In the genomic region with DNA sequence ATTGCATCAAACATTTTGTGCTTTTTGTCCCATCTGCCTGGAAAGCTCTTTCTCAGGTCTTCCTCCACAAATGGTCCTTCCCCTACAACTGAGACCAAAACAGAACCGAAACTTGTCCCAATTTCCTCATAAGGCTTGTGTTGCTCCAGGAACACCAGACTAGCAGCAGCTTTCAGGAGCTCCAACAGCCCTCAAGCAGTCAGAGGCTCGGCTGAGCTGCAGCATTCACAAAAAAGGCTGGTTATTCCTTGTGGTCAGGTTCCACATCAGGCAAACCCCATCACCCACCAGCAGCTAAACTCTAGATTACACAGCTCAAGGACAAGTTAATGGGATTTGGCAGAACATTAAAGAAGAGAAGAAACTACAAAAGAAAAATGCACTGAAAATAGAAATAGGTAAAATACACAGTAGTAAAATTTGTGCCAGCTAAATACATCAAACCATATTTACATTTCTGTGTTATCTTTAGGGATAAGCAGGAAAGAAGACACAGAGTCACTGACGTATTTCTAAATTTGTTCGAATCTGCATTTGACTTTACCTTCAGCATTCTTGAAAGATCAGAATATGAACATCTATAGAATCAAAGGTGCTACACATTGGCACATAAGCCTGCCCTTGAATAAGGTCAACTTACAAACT, we compare ENCODE assay signal across 1 cellular context.
TF ChIP-seq lines count a peak whose summit lies in the region.

No MANE protein-coding gene starts in this region.

TF ChIP-seq in HepG2, 621 proteins besides CTCF, POLR2A, EP300 and RAD21 (continued from another document and continues in another):
- TF ChIP-seq, protein P1, sequence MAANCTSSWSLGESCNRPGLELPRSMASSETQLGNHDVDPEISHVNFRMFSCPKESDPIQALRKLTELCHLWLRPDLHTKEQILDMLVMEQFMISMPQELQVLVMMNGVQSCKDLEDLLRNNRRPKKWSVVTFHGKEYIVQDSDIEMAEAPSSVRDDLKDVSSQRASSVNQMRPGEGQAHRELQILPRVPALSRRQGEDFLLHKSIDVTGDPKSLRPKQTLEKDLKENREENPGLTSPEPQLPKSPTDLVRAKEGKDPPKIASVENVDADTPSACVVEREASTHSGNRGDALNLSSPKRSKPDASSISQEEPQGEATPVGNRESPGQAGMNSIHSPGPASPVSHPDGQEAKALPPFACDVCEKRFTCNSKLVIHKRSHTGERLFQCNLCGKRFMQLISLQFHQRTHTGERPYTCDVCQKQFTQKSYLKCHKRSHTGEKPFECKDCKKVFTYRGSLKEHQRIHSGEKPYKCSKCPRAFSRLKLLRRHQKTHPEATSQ (CRISPR knock-in tag; IDR thresholded peaks at IDR 0.05; ENCODE audit: borderline replicate concordance) = no peak
- TF ChIP-seq MAFF (IDR thresholded peaks at IDR 0.05; ENCODE audit: low read depth, low read length) = no peak
- TF ChIP-seq PCBP2 (optimal IDR thresholded peaks at IDR 0.05; ENCODE audit: low read depth, low read length, poor library complexity, severe bottlenecking) = no peak
- no peak for TF ChIP-seq HOXA5 (CRISPR knock-in tag; IDR thresholded peaks at IDR 0.05)
- TF ChIP-seq MED1 (CRISPR knock-in tag; IDR thresholded peaks at IDR 0.05) = peak; percentile 67
- TF ChIP-seq SIN3B (IDR thresholded peaks at IDR 0.05; ENCODE audit: low read length) = no peak
- no peak for TF ChIP-seq ZNF530 (CRISPR knock-in tag; IDR thresholded peaks at IDR 0.05; ENCODE audit: low read depth)
- 0 out of 2 replicates have a peak, but pooled peaks have one; percentile 11 for TF ChIP-seq HNF4G (IDR thresholded peaks at IDR 0.05; ENCODE audit: borderline replicate concordance, low read depth, low read length)
- TF ChIP-seq HNF4G (CRISPR knock-in tag; IDR thresholded peaks at IDR 0.05; ENCODE audit: borderline replicate concordance, low read depth) = no peak
- TF ChIP-seq ZNF17 (CRISPR knock-in tag; IDR thresholded peaks at IDR 0.05) = no peak
- no peak for TF ChIP-seq GZF1 (CRISPR knock-in tag; IDR thresholded peaks at IDR 0.05)
- no peak for TF ChIP-seq ZNF3 (CRISPR knock-in tag; IDR thresholded peaks at IDR 0.05)
- TF ChIP-seq, protein P2, sequence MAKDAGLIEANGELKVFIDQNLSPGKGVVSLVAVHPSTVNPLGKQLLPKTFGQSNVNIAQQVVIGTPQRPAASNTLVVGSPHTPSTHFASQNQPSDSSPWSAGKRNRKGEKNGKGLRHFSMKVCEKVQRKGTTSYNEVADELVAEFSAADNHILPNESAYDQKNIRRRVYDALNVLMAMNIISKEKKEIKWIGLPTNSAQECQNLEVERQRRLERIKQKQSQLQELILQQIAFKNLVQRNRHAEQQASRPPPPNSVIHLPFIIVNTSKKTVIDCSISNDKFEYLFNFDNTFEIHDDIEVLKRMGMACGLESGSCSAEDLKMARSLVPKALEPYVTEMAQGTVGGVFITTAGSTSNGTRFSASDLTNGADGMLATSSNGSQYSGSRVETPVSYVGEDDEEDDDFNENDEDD (CRISPR knock-in tag; IDR thresholded peaks at IDR 0.05; ENCODE audit: borderline replicate concordance) = no peak
- TF ChIP-seq TBP (CRISPR knock-in tag; IDR thresholded peaks at IDR 0.05) = no peak
- TF ChIP-seq, protein P3, sequence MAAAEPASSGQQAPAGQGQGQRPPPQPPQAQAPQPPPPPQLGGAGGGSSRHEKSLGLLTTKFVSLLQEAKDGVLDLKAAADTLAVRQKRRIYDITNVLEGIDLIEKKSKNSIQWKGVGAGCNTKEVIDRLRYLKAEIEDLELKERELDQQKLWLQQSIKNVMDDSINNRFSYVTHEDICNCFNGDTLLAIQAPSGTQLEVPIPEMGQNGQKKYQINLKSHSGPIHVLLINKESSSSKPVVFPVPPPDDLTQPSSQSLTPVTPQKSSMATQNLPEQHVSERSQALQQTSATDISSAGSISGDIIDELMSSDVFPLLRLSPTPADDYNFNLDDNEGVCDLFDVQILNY (CRISPR knock-in tag; conservative IDR thresholded peaks at IDR 0.05) = no peak
- TF ChIP-seq RXRA (CRISPR knock-in tag; IDR thresholded peaks at IDR 0.05) = no peak
- no peak for TF ChIP-seq ATRX (CRISPR knock-in tag; IDR thresholded peaks at IDR 0.05; ENCODE audit: borderline replicate concordance)
- no peak for TF ChIP-seq DNMT3B (CRISPR knock-in tag; conservative IDR thresholded peaks at IDR 0.05)
- TF ChIP-seq, protein P4, sequence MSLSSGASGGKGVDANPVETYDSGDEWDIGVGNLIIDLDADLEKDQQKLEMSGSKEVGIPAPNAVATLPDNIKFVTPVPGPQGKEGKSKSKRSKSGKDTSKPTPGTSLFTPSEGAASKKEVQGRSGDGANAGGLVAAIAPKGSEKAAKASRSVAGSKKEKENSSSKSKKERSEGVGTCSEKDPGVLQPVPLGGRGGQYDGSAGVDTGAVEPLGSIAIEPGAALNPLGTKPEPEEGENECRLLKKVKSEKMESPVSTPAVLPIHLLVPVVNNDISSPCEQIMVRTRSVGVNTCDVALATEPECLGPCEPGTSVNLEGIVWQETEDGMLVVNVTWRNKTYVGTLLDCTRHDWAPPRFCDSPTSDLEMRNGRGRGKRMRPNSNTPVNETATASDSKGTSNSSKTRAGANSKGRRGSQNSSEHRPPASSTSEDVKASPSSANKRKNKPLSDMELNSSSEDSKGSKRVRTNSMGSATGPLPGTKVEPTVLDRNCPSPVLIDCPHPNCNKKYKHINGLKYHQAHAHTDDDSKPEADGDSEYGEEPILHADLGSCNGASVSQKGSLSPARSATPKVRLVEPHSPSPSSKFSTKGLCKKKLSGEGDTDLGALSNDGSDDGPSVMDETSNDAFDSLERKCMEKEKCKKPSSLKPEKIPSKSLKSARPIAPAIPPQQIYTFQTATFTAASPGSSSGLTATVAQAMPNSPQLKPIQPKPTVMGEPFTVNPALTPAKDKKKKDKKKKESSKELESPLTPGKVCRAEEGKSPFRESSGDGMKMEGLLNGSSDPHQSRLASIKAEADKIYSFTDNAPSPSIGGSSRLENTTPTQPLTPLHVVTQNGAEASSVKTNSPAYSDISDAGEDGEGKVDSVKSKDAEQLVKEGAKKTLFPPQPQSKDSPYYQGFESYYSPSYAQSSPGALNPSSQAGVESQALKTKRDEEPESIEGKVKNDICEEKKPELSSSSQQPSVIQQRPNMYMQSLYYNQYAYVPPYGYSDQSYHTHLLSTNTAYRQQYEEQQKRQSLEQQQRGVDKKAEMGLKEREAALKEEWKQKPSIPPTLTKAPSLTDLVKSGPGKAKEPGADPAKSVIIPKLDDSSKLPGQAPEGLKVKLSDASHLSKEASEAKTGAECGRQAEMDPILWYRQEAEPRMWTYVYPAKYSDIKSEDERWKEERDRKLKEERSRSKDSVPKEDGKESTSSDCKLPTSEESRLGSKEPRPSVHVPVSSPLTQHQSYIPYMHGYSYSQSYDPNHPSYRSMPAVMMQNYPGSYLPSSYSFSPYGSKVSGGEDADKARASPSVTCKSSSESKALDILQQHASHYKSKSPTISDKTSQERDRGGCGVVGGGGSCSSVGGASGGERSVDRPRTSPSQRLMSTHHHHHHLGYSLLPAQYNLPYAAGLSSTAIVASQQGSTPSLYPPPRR (CRISPR knock-in tag; IDR thresholded peaks at IDR 0.05; ENCODE audit: borderline replicate concordance) = peak; percentile 79
- peak; percentile 61; the same call in 1 of the 2 replicates for TF ChIP-seq ZNF713 (CRISPR knock-in tag; IDR thresholded peaks at IDR 0.05)
- TF ChIP-seq YY1 (IDR thresholded peaks at IDR 0.05; ENCODE audit: insufficient read depth, insufficient replicate concordance, low read depth, low read length) = no peak
- no peak for TF ChIP-seq KLF11 (CRISPR knock-in tag; IDR thresholded peaks at IDR 0.05)
- TF ChIP-seq ZNF138 (CRISPR knock-in tag; IDR thresholded peaks at IDR 0.05; ENCODE audit: low read depth) = no peak
- no peak for TF ChIP-seq ZNF619 (CRISPR knock-in tag; IDR thresholded peaks at IDR 0.05)
- TF ChIP-seq ZMYM4 (CRISPR knock-in tag; IDR thresholded peaks at IDR 0.05) = peak; percentile 54
- TF ChIP-seq, protein P5, sequence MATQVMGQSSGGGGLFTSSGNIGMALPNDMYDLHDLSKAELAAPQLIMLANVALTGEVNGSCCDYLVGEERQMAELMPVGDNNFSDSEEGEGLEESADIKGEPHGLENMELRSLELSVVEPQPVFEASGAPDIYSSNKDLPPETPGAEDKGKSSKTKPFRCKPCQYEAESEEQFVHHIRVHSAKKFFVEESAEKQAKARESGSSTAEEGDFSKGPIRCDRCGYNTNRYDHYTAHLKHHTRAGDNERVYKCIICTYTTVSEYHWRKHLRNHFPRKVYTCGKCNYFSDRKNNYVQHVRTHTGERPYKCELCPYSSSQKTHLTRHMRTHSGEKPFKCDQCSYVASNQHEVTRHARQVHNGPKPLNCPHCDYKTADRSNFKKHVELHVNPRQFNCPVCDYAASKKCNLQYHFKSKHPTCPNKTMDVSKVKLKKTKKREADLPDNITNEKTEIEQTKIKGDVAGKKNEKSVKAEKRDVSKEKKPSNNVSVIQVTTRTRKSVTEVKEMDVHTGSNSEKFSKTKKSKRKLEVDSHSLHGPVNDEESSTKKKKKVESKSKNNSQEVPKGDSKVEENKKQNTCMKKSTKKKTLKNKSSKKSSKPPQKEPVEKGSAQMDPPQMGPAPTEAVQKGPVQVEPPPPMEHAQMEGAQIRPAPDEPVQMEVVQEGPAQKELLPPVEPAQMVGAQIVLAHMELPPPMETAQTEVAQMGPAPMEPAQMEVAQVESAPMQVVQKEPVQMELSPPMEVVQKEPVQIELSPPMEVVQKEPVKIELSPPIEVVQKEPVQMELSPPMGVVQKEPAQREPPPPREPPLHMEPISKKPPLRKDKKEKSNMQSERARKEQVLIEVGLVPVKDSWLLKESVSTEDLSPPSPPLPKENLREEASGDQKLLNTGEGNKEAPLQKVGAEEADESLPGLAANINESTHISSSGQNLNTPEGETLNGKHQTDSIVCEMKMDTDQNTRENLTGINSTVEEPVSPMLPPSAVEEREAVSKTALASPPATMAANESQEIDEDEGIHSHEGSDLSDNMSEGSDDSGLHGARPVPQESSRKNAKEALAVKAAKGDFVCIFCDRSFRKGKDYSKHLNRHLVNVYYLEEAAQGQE (IDR thresholded peaks at IDR 0.05; ENCODE audit: borderline replicate concordance in 1 of 2, low read depth in 1 of 2, low read length in 2 of 2) = no peak; a peak in 1 of 4 replicates
- no peak for TF ChIP-seq CHD2 (IDR thresholded peaks at IDR 0.05; ENCODE audit: low read depth, low read length)
- TF ChIP-seq ZNF605 (CRISPR knock-in tag; IDR thresholded peaks at IDR 0.05) = peak; percentile 36; the same call in 1 of the 2 replicates
- TF ChIP-seq ZNF251 (CRISPR knock-in tag; IDR thresholded peaks at IDR 0.05) = no peak
- TF ChIP-seq, protein P6, sequence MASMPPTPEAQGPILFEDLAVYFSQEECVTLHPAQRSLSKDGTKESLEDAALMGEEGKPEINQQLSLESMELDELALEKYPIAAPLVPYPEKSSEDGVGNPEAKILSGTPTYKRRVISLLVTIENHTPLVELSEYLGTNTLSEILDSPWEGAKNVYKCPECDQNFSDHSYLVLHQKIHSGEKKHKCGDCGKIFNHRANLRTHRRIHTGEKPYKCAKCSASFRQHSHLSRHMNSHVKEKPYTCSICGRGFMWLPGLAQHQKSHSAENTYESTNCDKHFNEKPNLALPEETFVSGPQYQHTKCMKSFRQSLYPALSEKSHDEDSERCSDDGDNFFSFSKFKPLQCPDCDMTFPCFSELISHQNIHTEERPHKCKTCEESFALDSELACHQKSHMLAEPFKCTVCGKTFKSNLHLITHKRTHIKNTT (CRISPR knock-in tag; IDR thresholded peaks at IDR 0.05) = no peak
- TF ChIP-seq, protein P7, sequence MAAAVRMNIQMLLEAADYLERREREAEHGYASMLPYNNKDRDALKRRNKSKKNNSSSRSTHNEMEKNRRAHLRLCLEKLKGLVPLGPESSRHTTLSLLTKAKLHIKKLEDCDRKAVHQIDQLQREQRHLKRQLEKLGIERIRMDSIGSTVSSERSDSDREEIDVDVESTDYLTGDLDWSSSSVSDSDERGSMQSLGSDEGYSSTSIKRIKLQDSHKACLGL (CRISPR knock-in tag; IDR thresholded peaks at IDR 0.05) = no peak
- TF ChIP-seq ETV5 (CRISPR knock-in tag; IDR thresholded peaks at IDR 0.05; ENCODE audit: borderline replicate concordance) = no peak
- TF ChIP-seq KLF16 (CRISPR knock-in tag; IDR thresholded peaks at IDR 0.05) = peak in 1 of 2 experiments; percentile 17; a peak in 1 of 4 replicates
- TF ChIP-seq PTBP1 (IDR thresholded peaks at IDR 0.05; ENCODE audit: low read depth, low read length, poor library complexity, severe bottlenecking) = no peak
- TF ChIP-seq AKAP8 (CRISPR knock-in tag; IDR thresholded peaks at IDR 0.05) = no peak
- TF ChIP-seq, protein P8, sequence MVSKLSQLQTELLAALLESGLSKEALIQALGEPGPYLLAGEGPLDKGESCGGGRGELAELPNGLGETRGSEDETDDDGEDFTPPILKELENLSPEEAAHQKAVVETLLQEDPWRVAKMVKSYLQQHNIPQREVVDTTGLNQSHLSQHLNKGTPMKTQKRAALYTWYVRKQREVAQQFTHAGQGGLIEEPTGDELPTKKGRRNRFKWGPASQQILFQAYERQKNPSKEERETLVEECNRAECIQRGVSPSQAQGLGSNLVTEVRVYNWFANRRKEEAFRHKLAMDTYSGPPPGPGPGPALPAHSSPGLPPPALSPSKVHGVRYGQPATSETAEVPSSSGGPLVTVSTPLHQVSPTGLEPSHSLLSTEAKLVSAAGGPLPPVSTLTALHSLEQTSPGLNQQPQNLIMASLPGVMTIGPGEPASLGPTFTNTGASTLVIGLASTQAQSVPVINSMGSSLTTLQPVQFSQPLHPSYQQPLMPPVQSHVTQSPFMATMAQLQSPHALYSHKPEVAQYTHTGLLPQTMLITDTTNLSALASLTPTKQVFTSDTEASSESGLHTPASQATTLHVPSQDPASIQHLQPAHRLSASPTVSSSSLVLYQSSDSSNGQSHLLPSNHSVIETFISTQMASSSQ (IDR thresholded peaks at IDR 0.05; ENCODE audit: low read depth) = no peak
- TF ChIP-seq, protein P8 (CRISPR knock-in tag; IDR thresholded peaks at IDR 0.05; ENCODE audit: borderline replicate concordance) = peak; percentile 89; the same call in 1 of the 2 replicates
- no peak for TF ChIP-seq MTA1 (CRISPR knock-in tag; IDR thresholded peaks at IDR 0.05; ENCODE audit: borderline replicate concordance)
- no peak for TF ChIP-seq ZNF33B (CRISPR knock-in tag; IDR thresholded peaks at IDR 0.05)
- no peak for TF ChIP-seq SRF (IDR thresholded peaks at IDR 0.05; ENCODE audit: low read depth, low read length)
- TF ChIP-seq NFKB2 (CRISPR knock-in tag; IDR thresholded peaks at IDR 0.05; ENCODE audit: borderline replicate concordance) = no peak
- peak; percentile 1; the same call in 1 of the 2 replicates for TF ChIP-seq NFYB (CRISPR knock-in tag; IDR thresholded peaks at IDR 0.05)
